ENCODE assay signal across 1 cellular context in genomic region chr19:3664879-3665642, GRCh38.
TF ChIP-seq lines count a peak whose summit lies in the region.

No MANE protein-coding gene starts in this region.

TF ChIP-seq in H1, 55 proteins besides CTCF, POLR2A, EP300 and RAD21:
- TF ChIP-seq USF2 (IDR thresholded peaks at IDR 0.05; ENCODE audit: low read length) = no peak
- TF ChIP-seq NANOG (IDR thresholded peaks at IDR 0.05; ENCODE audit: insufficient read depth, low read depth, low read length, poor library complexity, severe bottlenecking) = no peak
- no peak for TF ChIP-seq CBX8 (IDR thresholded peaks at IDR 0.05; ENCODE audit: borderline replicate concordance, low read depth, low read length)
- TF ChIP-seq JUND (IDR thresholded peaks at IDR 0.05; ENCODE audit: low read length) = no peak
- TF ChIP-seq HDAC2 (IDR thresholded peaks at IDR 0.05; ENCODE audit: borderline replicate concordance in 1 of 2, low read depth in 2 of 2, low read length in 2 of 2) = no peak
- no peak for TF ChIP-seq TEAD4 (IDR thresholded peaks at IDR 0.05; ENCODE audit: low read depth, low read length)
- TF ChIP-seq CBX5 (IDR thresholded peaks at IDR 0.05; ENCODE audit: low read depth, low read length) = no peak
- no peak for TF ChIP-seq BACH1 (IDR thresholded peaks at IDR 0.05; ENCODE audit: low read length)
- TF ChIP-seq ZNF274 (IDR thresholded peaks at IDR 0.05; ENCODE audit: borderline replicate concordance, extremely low read depth, low read length) = no peak
- no peak for TF ChIP-seq RBBP5 (IDR thresholded peaks at IDR 0.05; ENCODE audit: borderline replicate concordance, low read depth, low read length)
- TF ChIP-seq ASH2L (IDR thresholded peaks at IDR 0.05; ENCODE audit: low read length) = no peak
- no peak for TF ChIP-seq CHD7 (IDR thresholded peaks at IDR 0.05; ENCODE audit: insufficient replicate concordance, low read length)
- no peak for TF ChIP-seq SUZ12 (IDR thresholded peaks at IDR 0.05; ENCODE audit: low read length)
- no peak for TF ChIP-seq CEBPB (IDR thresholded peaks at IDR 0.05; ENCODE audit: low read depth, low read length)
- TF ChIP-seq JUN (IDR thresholded peaks at IDR 0.05; ENCODE audit: low read depth, low read length) = no peak
- no peak for TF ChIP-seq TCF12 (IDR thresholded peaks at IDR 0.05; ENCODE audit: low read depth, low read length)
- no peak for TF ChIP-seq SP2 (IDR thresholded peaks at IDR 0.05; ENCODE audit: low read length)
- TF ChIP-seq CHD1 (IDR thresholded peaks at IDR 0.05; ENCODE audit: low read depth, low read length) = no peak
